43 cellular contexts compared by ENCODE assay signal in the genomic region with DNA sequence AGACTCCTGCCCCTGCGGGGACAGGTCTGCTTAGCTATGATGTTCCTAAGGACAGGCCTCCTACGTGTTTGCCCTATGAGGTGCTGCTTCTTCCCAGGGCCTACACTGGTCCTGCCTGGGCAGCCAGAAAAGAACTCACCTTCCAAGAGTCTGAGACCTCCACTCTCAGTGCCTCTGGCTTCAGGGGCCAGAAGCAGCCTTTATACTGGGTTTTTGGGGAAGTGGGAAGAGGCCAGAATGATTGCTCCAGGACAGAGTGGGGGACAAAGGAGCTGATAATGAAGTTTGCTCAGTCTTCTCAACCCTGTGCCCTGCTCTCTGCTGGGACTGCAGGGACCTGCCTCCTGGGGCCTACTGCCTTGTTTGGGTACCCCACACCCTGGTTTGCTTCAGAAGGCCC. TPM values are rescaled to one million over a fixed set of nuclear protein-coding genes. Genes with fewer than 3 reads are reported as not detected.
"Had no signal": no experiment of that assay in that cellular context is flagged by ENCODE, and none has a peak within 500 bp of the region (broad histone marks: within the 10 kb centered on the region; RNA-seq: fewer than 3 reads in every experiment).

PRG3 (minus strand) TSS at position 176 of the 400 bp plus-strand sequence. CDS start 442 bp downstream, outside the sequence.

- FAIRE-seq: astrocyte, bronchial epithelial cell had no signal

- H3K27ac Mint-ChIP-seq: activated naive CD4-positive, alpha-beta T cell treated with anti-CD3 and anti-CD28 coated beads for 36 hours; activated naive CD4-positive, alpha-beta T cell treated with anti-CD3 and anti-CD28 coated beads, Interleukin-2, amount 10 ng/mL, durations not matched to agents 7 days and 5 days; activated naive CD4-positive, alpha-beta T cell treated with anti-CD3 and anti-CD28 coated beads, Interleukin-2, amount 50 U/mL, for 24 hours; activated naive CD4-positive, alpha-beta T cell treated with anti-CD3 and anti-CD28 coated beads, Interleukin-2, amount 50 U/mL, for 72 hours; activated naive CD8-positive, alpha-beta T cell; activated naive CD8-positive, alpha-beta T cell treated with anti-CD3 and anti-CD28 coated beads for 36 hours; activated naive CD8-positive, alpha-beta T cell treated with anti-CD3 and anti-CD28 coated beads, Interleukin-2, amount 10 ng/mL, durations not matched to agents 7 days and 5 days; activated naive CD8-positive, alpha-beta T cell treated with anti-CD3 and anti-CD28 coated beads, Interleukin-2, amount 50 U/mL, for 24 hours; activated T-cell treated with anti-CD3 and anti-CD28 coated beads, Interleukin-2, amount 50 U/mL, for 24 hours; activated T-cell treated with anti-CD3 and anti-CD28 coated beads, Interleukin-2, amount 50 U/mL, for 72 hours; activated T-helper 1 cell treated with anti-CD3 and anti-CD28 coated beads, Interleukin-12 subunit alpha, Interleukin-12 subunit beta, Interleukin-2, Interleukin-4 antibody, amounts not matched to agents 30 ng/mL and 10 ng/mL and 1 ng/mL, durations not matched to agents 14 hours and 24 hours and 36 hours; activated T-helper 17 cell treated with anti-CD3 and anti-CD28 coated beads, Interleukin-2, amount 50 U/mL, for 72 hours; activated T-helper 2 cell treated with anti-CD3 and anti-CD28 coated beads, Interferon-gamma antibody, Interleukin-2, Interleukin-4, amounts not matched to agents 10 μg/mL and 5 μg/mL and 100 μg/mL, durations not matched to agents 14 hours and 24 hours and 36 hours; brain had no signal

- H3K9me3 Mint-ChIP-seq: activated naive CD4-positive, alpha-beta T cell treated with anti-CD3 and anti-CD28 coated beads for 36 hours; activated naive CD4-positive, alpha-beta T cell treated with anti-CD3 and anti-CD28 coated beads, Interleukin-2, amount 10 ng/mL, durations not matched to agents 7 days and 5 days; activated naive CD4-positive, alpha-beta T cell treated with anti-CD3 and anti-CD28 coated beads, Interleukin-2, amount 50 U/mL, for 24 hours; activated naive CD4-positive, alpha-beta T cell treated with anti-CD3 and anti-CD28 coated beads, Interleukin-2, amount 50 U/mL, for 72 hours; activated naive CD8-positive, alpha-beta T cell treated with anti-CD3 and anti-CD28 coated beads for 36 hours; activated naive CD8-positive, alpha-beta T cell treated with anti-CD3 and anti-CD28 coated beads, Interleukin-2, amount 10 ng/mL, durations not matched to agents 7 days and 5 days; activated naive CD8-positive, alpha-beta T cell treated with anti-CD3 and anti-CD28 coated beads, Interleukin-2, amount 50 U/mL, for 24 hours; activated T-cell treated with anti-CD3 and anti-CD28 coated beads, Interleukin-2, amount 50 U/mL, for 24 hours; activated T-cell treated with anti-CD3 and anti-CD28 coated beads, Interleukin-2, amount 50 U/mL, for 4 hours; activated T-cell treated with anti-CD3 and anti-CD28 coated beads, Interleukin-2, amount 50 U/mL, for 72 hours; activated T-helper 1 cell treated with anti-CD3 and anti-CD28 coated beads, Interleukin-12 subunit alpha, Interleukin-12 subunit beta, Interleukin-2, Interleukin-4 antibody, amounts not matched to agents 30 ng/mL and 10 ng/mL and 1 ng/mL, durations not matched to agents 14 hours and 24 hours and 36 hours; activated T-helper 17 cell treated with anti-CD3 and anti-CD28 coated beads, Interleukin-2, amount 50 U/mL, for 72 hours; activated T-helper 2 cell treated with anti-CD3 and anti-CD28 coated beads, Interferon-gamma antibody, Interleukin-2, Interleukin-4, amounts not matched to agents 10 μg/mL and 5 μg/mL and 100 μg/mL, durations not matched to agents 14 hours and 24 hours and 36 hours; central memory CD8-positive, alpha-beta T cell had no signal

- H3K36me3 Mint-ChIP-seq: activated naive CD4-positive, alpha-beta T cell treated with anti-CD3 and anti-CD28 coated beads, Interleukin-2, amount 10 ng/mL, durations not matched to agents 7 days and 5 days; activated naive CD4-positive, alpha-beta T cell treated with anti-CD3 and anti-CD28 coated beads, Interleukin-2, amount 50 U/mL, for 24 hours; activated naive CD4-positive, alpha-beta T cell treated with anti-CD3 and anti-CD28 coated beads, Interleukin-2, amount 50 U/mL, for 72 hours; activated naive CD8-positive, alpha-beta T cell; activated naive CD8-positive, alpha-beta T cell treated with anti-CD3 and anti-CD28 coated beads for 36 hours; activated naive CD8-positive, alpha-beta T cell treated with anti-CD3 and anti-CD28 coated beads, Interleukin-2, amount 10 ng/mL, durations not matched to agents 7 days and 5 days; brain had no signal

- H3K36me3 ChIP-seq: adrenal gland, ascending aorta, brain microvascular endothelial cell, breast epithelium, cardiac muscle cell had no signal

- H3K4me1 ChIP-seq: adrenal gland, ascending aorta, body of pancreas, breast epithelium had no signal

- H3K27ac ChIP-seq: adrenal gland, ascending aorta, body of pancreas, brain microvascular endothelial cell, breast epithelium, cardiac muscle cell had no signal

- H3K9me3 ChIP-seq: adrenal gland, ascending aorta, body of pancreas, breast epithelium had no signal

- H3K4me3 Mint-ChIP-seq: activated naive CD4-positive, alpha-beta T cell treated with anti-CD3 and anti-CD28 coated beads for 36 hours; activated naive CD4-positive, alpha-beta T cell treated with anti-CD3 and anti-CD28 coated beads, Interleukin-2, amount 10 ng/mL, durations not matched to agents 7 days and 5 days; activated naive CD4-positive, alpha-beta T cell treated with anti-CD3 and anti-CD28 coated beads, Interleukin-2, amount 50 U/mL, for 24 hours; activated naive CD8-positive, alpha-beta T cell; activated naive CD8-positive, alpha-beta T cell treated with anti-CD3 and anti-CD28 coated beads for 36 hours; activated naive CD8-positive, alpha-beta T cell treated with anti-CD3 and anti-CD28 coated beads, Interleukin-2, amount 10 ng/mL, durations not matched to agents 7 days and 5 days; activated naive CD8-positive, alpha-beta T cell treated with anti-CD3 and anti-CD28 coated beads, Interleukin-2, amount 50 U/mL, for 24 hours; activated T-cell treated with anti-CD3 and anti-CD28 coated beads, Interleukin-2, amount 50 U/mL, for 24 hours; activated T-cell treated with anti-CD3 and anti-CD28 coated beads, Interleukin-2, amount 50 U/mL, for 4 hours; activated T-cell treated with anti-CD3 and anti-CD28 coated beads, Interleukin-2, amount 50 U/mL, for 72 hours; activated T-helper 1 cell treated with anti-CD3 and anti-CD28 coated beads, Interleukin-12 subunit alpha, Interleukin-12 subunit beta, Interleukin-2, Interleukin-4 antibody, amounts not matched to agents 30 ng/mL and 10 ng/mL and 1 ng/mL, durations not matched to agents 14 hours and 24 hours and 36 hours; activated T-helper 17 cell treated with anti-CD3 and anti-CD28 coated beads, Interleukin-2, amount 50 U/mL, for 72 hours; brain; central memory CD8-positive, alpha-beta T cell had no signal

- DNase-seq: activated effector memory CD4-positive, alpha-beta T cell treated with anti-CD3 and anti-CD28 coated beads, Interleukin-2, amount 50 U/mL, for 16 hours; activated effector memory CD4-positive, alpha-beta T cell treated with Interleukin-2 at 50 U/mL for 16 hours; activated gamma-delta T cell; activated gamma-delta T cell treated with Interleukin-2 at 50 U/mL for 16 hours; activated naive CD4-positive, alpha-beta T cell; activated naive CD4-positive, alpha-beta T cell treated with anti-CD3 and anti-CD28 coated beads for 36 hours; activated naive CD4-positive, alpha-beta T cell treated with anti-CD3 and anti-CD28 coated beads, Interleukin-2, amount 10 ng/mL, durations not matched to agents 7 days and 5 days; activated naive CD4-positive, alpha-beta T cell treated with anti-CD3 and anti-CD28 coated beads, Interleukin-2, amount 50 U/mL, for 16 hours; activated naive CD4-positive, alpha-beta T cell treated with Interleukin-2 at 50 U/mL for 16 hours; activated naive CD8-positive, alpha-beta T cell treated with anti-CD3 and anti-CD28 coated beads for 36 hours; activated naive CD8-positive, alpha-beta T cell treated with anti-CD3 and anti-CD28 coated beads, Interleukin-2, amount 10 ng/mL, durations not matched to agents 7 days and 5 days; activated naive CD8-positive, alpha-beta T cell treated with anti-CD3 and anti-CD28 coated beads, Interleukin-2, amount 50 U/mL, for 24 hours; activated T-cell treated with anti-CD3 and anti-CD28 coated beads, Interleukin-2, amount 50 U/mL, for 24 hours; activated T-cell treated with anti-CD3 and anti-CD28 coated beads, Interleukin-2, amount 50 U/mL, for 4 hours; activated T-cell treated with anti-CD3 and anti-CD28 coated beads, Interleukin-2, amount 50 U/mL, for 48 hours; activated T-cell treated with anti-CD3 and anti-CD28 coated beads, Interleukin-2, amount 50 U/mL, for 72 hours; adrenal gland; amniotic stem cell; amygdala; anterior cingulate cortex; aorta; body of pancreas; brain microvascular endothelial cell; caudate nucleus; central memory CD4-positive, alpha-beta T cell; cerebellar nuclear complex had no signal

- H3K27me3 ChIP-seq: adrenal gland, ascending aorta, body of pancreas, brain microvascular endothelial cell, cardiac muscle cell had no signal

- H3K4me1 Mint-ChIP-seq: activated naive CD4-positive, alpha-beta T cell treated with anti-CD3 and anti-CD28 coated beads, Interleukin-2, amount 10 ng/mL, durations not matched to agents 7 days and 5 days; activated naive CD4-positive, alpha-beta T cell treated with anti-CD3 and anti-CD28 coated beads, Interleukin-2, amount 50 U/mL, for 24 hours; activated naive CD8-positive, alpha-beta T cell treated with anti-CD3 and anti-CD28 coated beads for 36 hours; activated naive CD8-positive, alpha-beta T cell treated with anti-CD3 and anti-CD28 coated beads, Interleukin-2, amount 10 ng/mL, durations not matched to agents 7 days and 5 days; activated naive CD8-positive, alpha-beta T cell treated with anti-CD3 and anti-CD28 coated beads, Interleukin-2, amount 50 U/mL, for 24 hours; activated T-helper 17 cell treated with anti-CD3 and anti-CD28 coated beads, Interleukin-2, amount 50 U/mL, for 72 hours; brain; central memory CD8-positive, alpha-beta T cell had no signal

- ATAC-seq: activated naive CD4-positive, alpha-beta T cell treated with anti-CD3 and anti-CD28 coated beads, Interleukin-2, amount 50 U/mL, for 72 hours; activated naive CD8-positive, alpha-beta T cell treated with anti-CD3 and anti-CD28 coated beads, Interleukin-2, amount 50 U/mL, for 24 hours; activated T-cell treated with anti-CD3 and anti-CD28 coated beads, Interleukin-2, amount 50 U/mL, for 4 hours; activated T-cell treated with anti-CD3 and anti-CD28 coated beads, Interleukin-2, amount 50 U/mL, for 72 hours; activated T-helper 17 cell treated with anti-CD3 and anti-CD28 coated beads, Interleukin-2, amount 50 U/mL, for 72 hours; body of pancreas had no signal

- H3K4me3 ChIP-seq: adrenal gland, ascending aorta, body of pancreas, breast epithelium, cardiac muscle cell had no signal

RNA-seq across cellular contexts. Expression of gene PRG3, which starts in this region (rescaled TPM):
- total RNA-seq: activated naive CD4-positive, alpha-beta T cell treated with anti-CD3 and anti-CD28 coated beads for 36 hours; activated naive CD4-positive, alpha-beta T cell treated with anti-CD3 and anti-CD28 coated beads, Interleukin-2, amount 50 U/mL, for 72 hours; activated naive CD8-positive, alpha-beta T cell treated with anti-CD3 and anti-CD28 coated beads for 36 hours; activated naive CD8-positive, alpha-beta T cell treated with anti-CD3 and anti-CD28 coated beads, Interleukin-2, amount 10 ng/mL, durations not matched to agents 7 days and 5 days; activated T-cell treated with anti-CD3 and anti-CD28 coated beads, Interleukin-2, amount 50 U/mL, for 4 hours; activated T-cell treated with anti-CD3 and anti-CD28 coated beads, Interleukin-2, amount 50 U/mL, for 72 hours; activated T-helper 1 cell treated with anti-CD3 and anti-CD28 coated beads, Interleukin-12 subunit alpha, Interleukin-12 subunit beta, Interleukin-2, Interleukin-4 antibody, amounts not matched to agents 30 ng/mL and 10 ng/mL and 1 ng/mL, durations not matched to agents 14 hours and 24 hours and 36 hours; activated T-helper 17 cell treated with anti-CD3 and anti-CD28 coated beads, Interleukin-2, amount 50 U/mL, for 72 hours; activated T-helper 2 cell treated with anti-CD3 and anti-CD28 coated beads, Interferon-gamma antibody, Interleukin-2, Interleukin-4, amounts not matched to agents 10 μg/mL and 5 μg/mL and 100 μg/mL, durations not matched to agents 14 hours and 24 hours and 36 hours; adrenal gland; aorta; ascending aorta; astrocyte; body of pancreas; breast epithelium; bronchial epithelial cell; cardiac muscle cell; cardiac septum; cerebellum; chondrocyte had no signal
- polyA plus RNA-seq: adipose tissue, adrenal gland, aorta, cardiac muscle cell had no signal
